8 cellular contexts compared by ENCODE assay signal in genomic region chr21:41426656-41427311, GRCh38. TPM values are rescaled to one million over a fixed set of nuclear protein-coding genes. Genes with fewer than 3 reads are reported as not detected.
DNase-seq lines count a peak whose midpoint lies in the region; ATAC-seq and TF ChIP-seq lines count a peak whose summit lies in the region.

No MANE protein-coding gene starts in this region.

- DNase-seq in Peyer's patch (peak in 1 of 3 donors; percentile 22), esophagus squamous epithelium (lab: John Stamatoyannopoulos, UW) (no peak), GF-D8 (lab: John Stamatoyannopoulos, UW) (no peak), NCI-H524 treated with DMSO at 0.1 percent for 48 hours (lab: John Stamatoyannopoulos, UW) (no peak), NCI-H446 (lab: John Stamatoyannopoulos, UW) (no peak)

- H3K4me1 ChIP-seq in Peyer's patch, result peaks cover 0 to 12% (median 2%) of the 10 kb centered on the region in 4 donors
- H3K4me1 ChIP-seq in esophagus squamous epithelium, result peaks cover 0 to 31% (median 13%) of the 10 kb centered on the region in 3 donors
- H3K4me1 ChIP-seq in neutrophil (ENCODE audit: control insufficient read depth in 1 of 2, insufficient read depth in 1 of 2, low read depth in 1 of 2, low read length in 1 of 2), result peaks cover 26 to 27% of the 10 kb centered on the region in 2 experiments

- H3K36me3 ChIP-seq in Peyer's patch, result peaks cover 0 to 16% (median 0%) of the 10 kb centered on the region in 3 donors
- H3K36me3 ChIP-seq in esophagus squamous epithelium, result peaks cover 0 to 42% (median 6%) of the 10 kb centered on the region in 3 donors
- H3K36me3 ChIP-seq in neutrophil, result peaks cover 7% of the 10 kb centered on the region

- TF ChIP-seq POLR2A in Peyer's patch (IDR thresholded peaks at IDR 0.05) (no peak), esophagus squamous epithelium (IDR thresholded peaks at IDR 0.05) (no peak)

- no peaks in the 10 kb centered on the region for H3K9me3 ChIP-seq in Peyer's patch
- no peaks in the 10 kb centered on the region for H3K9me3 ChIP-seq in esophagus squamous epithelium
- no peaks in the 10 kb centered on the region for H3K9me3 ChIP-seq in neutrophil

- no peaks in the 10 kb centered on the region for H3K27me3 ChIP-seq in Peyer's patch
- no peaks in the 10 kb centered on the region for H3K27me3 ChIP-seq in esophagus squamous epithelium
- H3K27me3 ChIP-seq in neutrophil, result peaks cover 27% of the 10 kb centered on the region

- H3K27ac ChIP-seq in Peyer's patch (peak overlapping the region; percentile 72 to 77 (median 74)), esophagus squamous epithelium (peak overlapping the region; percentile 79 to 86 (median 80)), neutrophil (no peak overlapping the region)

- H3K4me3 ChIP-seq in GM08714 (ENCODE audit: low read length) (peak overlapping the region; percentile 96), Peyer's patch (peak overlapping the region; percentile 64 to 85 (median 78)), esophagus squamous epithelium (peak overlapping the region; percentile 45 to 95 (median 75)), neutrophil (ENCODE audit: low read depth in 1 of 2, low read length in 1 of 2) (peak overlapping the region; percentile 80 to 82)

- TF ChIP-seq CTCF in Peyer's patch (IDR thresholded peaks at IDR 0.05), result no peak
- TF ChIP-seq CTCF in esophagus squamous epithelium (IDR thresholded peaks at IDR 0.05), result no peak
- no peak for TF ChIP-seq CTCF in neutrophil (IDR thresholded peaks at IDR 0.05)

- intact Hi-C loops in esophagus squamous epithelium (cut with DNase I), result no loop called here

- ATAC-seq in HG02610 (IDR thresholded peaks at IDR 0.05; ENCODE audit: unreplicated experiment), result no peak

- 36 to 47% methylated on average over 11 to 17 of the region's 43 CpGs for WGBS in esophagus squamous epithelium, 2 donors

RNA-seq across cellular contexts. Expression of gene MX1, which starts 0.7 kb away (rescaled TPM):
- 100 to 1,000 TPM in 1 of 4 donors, 10 to 100 TPM in 3; 52.4 to 109 (median 78.9) TPM for total RNA-seq in Peyer's patch
- 10 to 100 TPM; 29.7 to 90.2 (median 40.9) TPM for total RNA-seq in esophagus squamous epithelium
